ENCODE assay signal across 1 cellular context in the genomic region with DNA sequence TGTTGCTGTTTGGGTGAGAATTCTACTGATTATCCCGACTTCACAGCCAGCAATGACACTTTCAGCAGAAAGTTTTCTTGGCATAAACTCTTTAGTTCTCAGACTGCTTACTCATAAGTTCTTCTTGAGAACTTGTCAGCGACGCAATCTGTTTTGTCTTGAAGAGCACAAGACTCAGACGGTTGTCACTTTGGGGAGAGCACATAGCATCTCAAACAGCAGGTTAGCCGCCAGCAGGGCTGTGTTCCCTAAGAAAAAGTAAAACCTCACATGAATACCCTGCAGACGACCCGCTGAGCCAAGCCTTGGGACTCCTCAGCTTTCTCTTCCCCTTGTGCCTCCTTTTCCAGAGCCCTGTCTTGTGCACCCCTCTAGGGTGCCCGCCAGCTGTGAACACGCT.
TF ChIP-seq lines count a peak whose summit lies in the region.

No MANE protein-coding gene starts in this region.

TF ChIP-seq in IMR-90, 13 proteins besides CTCF, POLR2A, EP300 and RAD21:
- TF ChIP-seq, protein P1, sequence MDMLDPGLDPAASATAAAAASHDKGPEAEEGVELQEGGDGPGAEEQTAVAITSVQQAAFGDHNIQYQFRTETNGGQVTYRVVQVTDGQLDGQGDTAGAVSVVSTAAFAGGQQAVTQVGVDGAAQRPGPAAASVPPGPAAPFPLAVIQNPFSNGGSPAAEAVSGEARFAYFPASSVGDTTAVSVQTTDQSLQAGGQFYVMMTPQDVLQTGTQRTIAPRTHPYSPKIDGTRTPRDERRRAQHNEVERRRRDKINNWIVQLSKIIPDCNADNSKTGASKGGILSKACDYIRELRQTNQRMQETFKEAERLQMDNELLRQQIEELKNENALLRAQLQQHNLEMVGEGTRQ (IDR thresholded peaks at IDR 0.05; ENCODE audit: low read depth, low read length), result no peak
- TF ChIP-seq MAZ (IDR thresholded peaks at IDR 0.05; ENCODE audit: borderline replicate concordance, low read depth, low read length) (no peak), MAFK (IDR thresholded peaks at IDR 0.05; ENCODE audit: low read depth, low read length) (no peak), FOS (IDR thresholded peaks at IDR 0.05; ENCODE audit: low read depth, low read length) (no peak), RCOR1 (IDR thresholded peaks at IDR 0.05; ENCODE audit: insufficient replicate concordance, low read length) (no peak), NFE2L2 (IDR thresholded peaks at IDR 0.05; ENCODE audit: low read depth, low read length) (no peak), MXI1 (IDR thresholded peaks at IDR 0.05; ENCODE audit: borderline replicate concordance, low read depth, low read length) (no peak), BHLHE40 (IDR thresholded peaks at IDR 0.05; ENCODE audit: low read depth, low read length) (no peak), SMC3 (IDR thresholded peaks at IDR 0.05; ENCODE audit: low read depth, low read length) (no peak), RFX5 (IDR thresholded peaks at IDR 0.05; ENCODE audit: low read depth, low read length) (no peak), CHD1 (IDR thresholded peaks at IDR 0.05; ENCODE audit: low read depth, low read length) (no peak), CEBPB (IDR thresholded peaks at IDR 0.05; ENCODE audit: low read depth, low read length) (no peak)
- TF ChIP-seq, protein P2, sequence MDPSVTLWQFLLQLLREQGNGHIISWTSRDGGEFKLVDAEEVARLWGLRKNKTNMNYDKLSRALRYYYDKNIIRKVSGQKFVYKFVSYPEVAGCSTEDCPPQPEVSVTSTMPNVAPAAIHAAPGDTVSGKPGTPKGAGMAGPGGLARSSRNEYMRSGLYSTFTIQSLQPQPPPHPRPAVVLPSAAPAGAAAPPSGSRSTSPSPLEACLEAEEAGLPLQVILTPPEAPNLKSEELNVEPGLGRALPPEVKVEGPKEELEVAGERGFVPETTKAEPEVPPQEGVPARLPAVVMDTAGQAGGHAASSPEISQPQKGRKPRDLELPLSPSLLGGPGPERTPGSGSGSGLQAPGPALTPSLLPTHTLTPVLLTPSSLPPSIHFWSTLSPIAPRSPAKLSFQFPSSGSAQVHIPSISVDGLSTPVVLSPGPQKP (IDR thresholded peaks at IDR 0.05; ENCODE audit: borderline replicate concordance, low read depth, low read length), result no peak
TF ChIP-seq in IMR-90: peak in this region for 0.
